In the genomic region with DNA sequence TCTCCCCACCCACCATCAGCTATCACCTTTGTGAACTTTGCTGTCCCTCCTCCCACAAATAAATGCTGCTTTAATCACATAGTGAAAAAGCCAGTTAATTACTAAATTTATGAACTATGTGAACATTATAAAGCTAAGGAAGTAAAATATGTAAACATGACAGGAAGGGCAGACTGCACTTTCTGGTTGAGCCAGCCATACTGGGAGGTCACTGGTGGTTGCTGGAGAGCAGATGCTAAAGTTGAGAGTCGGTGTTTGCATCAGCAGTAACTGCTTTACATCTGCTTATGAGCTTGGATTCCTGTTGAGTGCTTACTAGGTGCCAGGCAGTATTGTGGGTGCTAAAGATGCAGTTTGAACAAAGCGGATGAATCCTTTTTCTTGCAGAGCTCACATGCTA, we compare ENCODE assay signal across 29 cellular contexts.
"Had no signal": no experiment of that assay in that cellular context is flagged by ENCODE, and none has a peak within 500 bp of the region (broad histone marks: within the 10 kb centered on the region; RNA-seq: fewer than 3 reads in every experiment).

No MANE protein-coding gene starts in this region.

- H3K36me3 ChIP-seq: lower lobe of right lung, pancreas, prostate gland, tibial artery, uterus had no signal

- FAIRE-seq: islet of Langerhans, pancreas had no signal

- DNase-seq: hypothalamus; immature natural killer cell; left cardiac atrium; lower lobe of right lung; mammary epithelial cell; mesendoderm; naive B cell; natural killer cell; pancreas; posterior cingulate gyrus; retina; right cardiac atrium; stimulated activated CD4-positive, alpha-beta T cell treated with anti-CD3 and anti-CD28 coated beads, Interleukin-12 subunit alpha, Interleukin-12 subunit beta, amount 100 ng/mL, for 4 hours; stimulated activated CD4-positive, alpha-beta T cell treated with anti-CD3 and anti-CD28 coated beads, Interleukin-15, amount 100 ng/mL, for 24 hours; stimulated activated CD4-positive, alpha-beta T cell treated with anti-CD3 and anti-CD28 coated beads, Interleukin-2, amount 100 ng/mL, for 24 hours; stimulated activated CD4-positive, alpha-beta T cell treated with anti-CD3 and anti-CD28 coated beads, Interleukin-4, amount 100 ng/mL, for 1 hour; stimulated activated naive B cell treated with anti-CD40 and anti-IgM and Interleukin-4, amounts not matched to agents 10 μg/mL and 1 μg/mL and 100 μg/mL, for 72 hours; stimulated activated naive CD8-positive, alpha-beta T cell treated with anti-CD3 and anti-CD28 coated beads, Interleukin-15, Interleukin-2, amounts not matched to agents 100 U/mL and 50 U/mL, for 24 hours; stomach; testis; tibial artery; trophoblast cell; uterus had no signal

- H3K4me1 ChIP-seq: lower lobe of right lung, pancreas, prostate gland, stomach, testis, uterus had no signal

- H3K27ac ChIP-seq: lower lobe of right lung, pancreas, prostate gland, skin epidermis, stomach, testis, tibial artery, uterus had no signal

- H3K27me3 ChIP-seq: pancreas, stomach, testis, tibial artery, uterus had no signal

- H3K36me3 Mint-ChIP-seq: immature natural killer cell, natural killer cell had no signal

- ATAC-seq: left cardiac atrium; left lobe of liver; lower lobe of right lung; natural killer cell; pancreas; right cardiac atrium; sciatic nerve; stimulated activated naive B cell treated with anti-CD40 and anti-IgM and Interleukin-4, amounts not matched to agents 10 μg/mL and 1 μg/mL and 100 μg/mL, for 72 hours; stimulated activated naive CD8-positive, alpha-beta T cell treated with anti-CD3 and anti-CD28 coated beads, Interleukin-15, Interleukin-2, amounts not matched to agents 100 U/mL and 50 U/mL, for 24 hours had no signal

- H3K27me3 Mint-ChIP-seq: naive B cell; stimulated activated naive B cell treated with anti-CD40 and anti-IgM and Interleukin-4, amounts not matched to agents 10 μg/mL and 1 μg/mL and 100 μg/mL, for 72 hours had no signal

- H3K9me3 ChIP-seq: lower lobe of right lung, pancreas, prostate gland, stomach, testis, tibial artery, uterus had no signal

- H3K9me3 Mint-ChIP-seq: mesothelial cell of epicardium had no signal

- H3K4me3 Mint-ChIP-seq: immature natural killer cell; mesothelial cell of epicardium; naive B cell; natural killer cell; stimulated activated naive B cell treated with anti-CD40 and anti-IgM and Interleukin-4, amounts not matched to agents 10 μg/mL and 1 μg/mL and 100 μg/mL, for 72 hours had no signal

- H3K4me3 ChIP-seq: lower lobe of right lung, pancreas, prostate gland, skin epidermis, stomach, testis, tibial artery, uterus had no signal

- H3K27ac Mint-ChIP-seq: immature natural killer cell; mesothelial cell of epicardium; natural killer cell; stimulated activated naive B cell treated with anti-CD40 and anti-IgM and Interleukin-4, amounts not matched to agents 10 μg/mL and 1 μg/mL and 100 μg/mL, for 72 hours had no signal
